In genomic region chr18:36107477-36107876, GRCh38 we compare ENCODE assay signal across 18 cellular contexts. TPM values are rescaled to one million over a fixed set of nuclear protein-coding genes. Genes with fewer than 3 reads are reported as not detected.
DNase-seq lines count a peak whose midpoint lies in the region; ATAC-seq, FAIRE-seq and TF ChIP-seq lines count a peak whose summit lies in the region.
"Had no signal": no experiment of that assay in that cellular context is flagged by ENCODE, and none has a peak within 500 bp of the region (broad histone marks: within the 10 kb centered on the region; RNA-seq: fewer than 3 reads in every experiment).

No MANE protein-coding gene starts in this region.

- H3K9me3 ChIP-seq in neural progenitor cell (ENCODE audit: low read depth) = no peaks in the 10 kb centered on the region
- H3K9me3 ChIP-seq: Caco-2, HAP-1 had no signal

- peak; percentile 54 for FAIRE-seq in GM12892 (lab: Jason Lieb, UNC)

- no peak overlapping the region for H3K4me2 ChIP-seq in neural progenitor cell
- H3K4me2 ChIP-seq: BLaER1 treated with 17β-estradiol and CSF1 and Interleukin-3, amounts not matched to agents 10 nM and 100 nM; KMS-11 had no signal

- H3K4me1 ChIP-seq in neural progenitor cell = no peaks in the 10 kb centered on the region
- H3K4me1 ChIP-seq: BLaER1 treated with 17β-estradiol and CSF1 and Interleukin-3, amounts not matched to agents 10 nM and 100 nM; Caco-2; HAP-1 had no signal

- H3K4me3 Mint-ChIP-seq in activated T-cell treated with anti-CD3 and anti-CD28 coated beads, Interleukin-2, amount 50 U/mL, for 24 hours = no peak overlapping the region
- no peak overlapping the region for H3K4me3 Mint-ChIP-seq in neural progenitor cell
- H3K4me3 Mint-ChIP-seq: B cell; CD4-positive, alpha-beta T cell had no signal

- H4K20me1 ChIP-seq in neural progenitor cell (ENCODE audit: low read depth) = no peaks in the 10 kb centered on the region
- H4K20me1 ChIP-seq: BLaER1 treated with 17β-estradiol and CSF1 and Interleukin-3, amounts not matched to agents 10 nM and 100 nM had no signal

- H3K79me2 ChIP-seq in neural progenitor cell (ENCODE audit: low read depth) = no peaks in the 10 kb centered on the region

- no peak for DNase-seq in GM12892 (ENCODE audit: insufficient read length)
- no peak for DNase-seq in activated T-cell treated with anti-CD3 and anti-CD28 coated beads, Interleukin-2, amount 50 U/mL, for 24 hours
- DNase-seq in neural progenitor cell (ENCODE audit: low spot score) = no peak
- DNase-seq: 8988T; Caco-2; CD4-positive, alpha-beta T cell; DMS79; GDM1; GM23248 had no signal

- no peak overlapping the region for H2AFZ ChIP-seq in neural progenitor cell (replicated peaks)
- H2AFZ ChIP-seq: GM23248 had no signal

- H3K27ac Mint-ChIP-seq in activated T-cell treated with anti-CD3 and anti-CD28 coated beads, Interleukin-2, amount 50 U/mL, for 24 hours = no peak overlapping the region
- no peak overlapping the region for H3K27ac Mint-ChIP-seq in neural progenitor cell
- H3K27ac Mint-ChIP-seq: B cell; CD4-positive, alpha-beta T cell had no signal

- H3K27me3 ChIP-seq in neural progenitor cell = no peaks in the 10 kb centered on the region
- H3K27me3 ChIP-seq: BLaER1 treated with 17β-estradiol and CSF1 and Interleukin-3, amounts not matched to agents 10 nM and 100 nM had no signal

- H3K36me3 ChIP-seq in neural progenitor cell = peaks cover 17% of the 10 kb centered on the region

- no peak overlapping the region for H3K9ac ChIP-seq in neural progenitor cell
- H3K9ac ChIP-seq: BLaER1 treated with 17β-estradiol and CSF1 and Interleukin-3, amounts not matched to agents 10 nM and 100 nM; GM23248; KMS-11 had no signal

- peaks cover 44% of the 10 kb centered on the region for H3K36me3 Mint-ChIP-seq in activated T-cell treated with anti-CD3 and anti-CD28 coated beads, Interleukin-2, amount 50 U/mL, for 24 hours (ENCODE audit: low read depth)
- H3K36me3 Mint-ChIP-seq in neural progenitor cell = peaks cover 15% of the 10 kb centered on the region

- no peaks in the 10 kb centered on the region for H3K27me3 Mint-ChIP-seq in activated T-cell treated with anti-CD3 and anti-CD28 coated beads, Interleukin-2, amount 50 U/mL, for 24 hours
- peaks cover 4% of the 10 kb centered on the region for H3K27me3 Mint-ChIP-seq in neural progenitor cell (ENCODE audit: insufficient read depth, low read depth)
- H3K27me3 Mint-ChIP-seq: CD4-positive, alpha-beta T cell had no signal

- no peaks in the 10 kb centered on the region for H3K9me3 Mint-ChIP-seq in activated T-cell treated with anti-CD3 and anti-CD28 coated beads, Interleukin-2, amount 50 U/mL, for 24 hours
- peaks cover 8% of the 10 kb centered on the region for H3K9me3 Mint-ChIP-seq in neural progenitor cell
- H3K9me3 Mint-ChIP-seq: CD4-positive, alpha-beta T cell had no signal

- TF ChIP-seq CTCF in 22Rv1 (IDR thresholded peaks at IDR 0.05) = no peak
- TF ChIP-seq CTCF in VCaP (conservative IDR thresholded peaks at IDR 0.05) = no peak
- no peak for TF ChIP-seq CTCF in neural progenitor cell (IDR thresholded peaks at IDR 0.05)

- ATAC-seq in esophagus mucosa (peak; percentile 20), GM21515 (IDR thresholded peaks at IDR 0.05; ENCODE audit: unreplicated experiment) (no peak), GM21528 (IDR thresholded peaks at IDR 0.05; ENCODE audit: low FRiP score, unreplicated experiment) (no peak)

- H3K4me3 ChIP-seq in neural progenitor cell = no peak overlapping the region
- H3K4me3 ChIP-seq: BLaER1 treated with 17β-estradiol and CSF1 and Interleukin-3, amounts not matched to agents 10 nM and 100 nM; GM23248; HAP-1 had no signal

- H3K27ac ChIP-seq in 22Rv1 = peak overlapping the region; percentile 54; the same call in 1 of the 2 replicates
- peak overlapping the region; percentile 73 for H3K27ac ChIP-seq in VCaP
- no peak overlapping the region for H3K27ac ChIP-seq in neural progenitor cell
- H3K27ac ChIP-seq: BLaER1 treated with 17β-estradiol and CSF1 and Interleukin-3, amounts not matched to agents 10 nM and 100 nM; GM23248; KMS-11 had no signal

- no peaks in the 10 kb centered on the region for H3F3A ChIP-seq in neural progenitor cell (ENCODE audit: low read depth)

- no peak for TF ChIP-seq POLR2A in GM12892 (IDR thresholded peaks at IDR 0.05; ENCODE audit: low read depth, low read length)

- H3K4me1 Mint-ChIP-seq in activated T-cell treated with anti-CD3 and anti-CD28 coated beads, Interleukin-2, amount 50 U/mL, for 24 hours (ENCODE audit: low read depth) = peaks cover 2% of the 10 kb centered on the region
- no peaks in the 10 kb centered on the region for H3K4me1 Mint-ChIP-seq in neural progenitor cell
- H3K4me1 Mint-ChIP-seq: B cell had no signal

RNA-seq across cellular contexts. Expression of gene SLC39A6, which starts 21.7 kb away (rescaled TPM):
- 26.8 TPM for polyA plus RNA-seq in GM12892 (2012; ENCODE audit: missing spikeins)
- total RNA-seq in esophagus mucosa = 24.0 TPM
- total RNA-seq in neural progenitor cell (ENCODE audit: low replicate concordance) = 70.6 and 92.5 TPM in 2 replicates

RNA-seq across cellular contexts. Expression of gene ELP2, which starts 22.2 kb away (rescaled TPM):
- polyA plus RNA-seq in GM12892 (2012; ENCODE audit: missing spikeins) = 91.3 TPM
- total RNA-seq in esophagus mucosa = 45.6 TPM
- 104 and 171 TPM in 2 replicates for total RNA-seq in neural progenitor cell (ENCODE audit: low replicate concordance)

RNA-seq across cellular contexts. Expression of gene RPRD1A, which starts 40.1 kb away (rescaled TPM):
- polyA plus RNA-seq in GM12892 (2012; ENCODE audit: missing spikeins) = 31.2 TPM
- total RNA-seq in esophagus mucosa (29.3 TPM), neural progenitor cell (ENCODE audit: low replicate concordance) (151 and 198 TPM in 2 replicates)
